17 cellular contexts compared by ENCODE assay signal in the genomic region with DNA sequence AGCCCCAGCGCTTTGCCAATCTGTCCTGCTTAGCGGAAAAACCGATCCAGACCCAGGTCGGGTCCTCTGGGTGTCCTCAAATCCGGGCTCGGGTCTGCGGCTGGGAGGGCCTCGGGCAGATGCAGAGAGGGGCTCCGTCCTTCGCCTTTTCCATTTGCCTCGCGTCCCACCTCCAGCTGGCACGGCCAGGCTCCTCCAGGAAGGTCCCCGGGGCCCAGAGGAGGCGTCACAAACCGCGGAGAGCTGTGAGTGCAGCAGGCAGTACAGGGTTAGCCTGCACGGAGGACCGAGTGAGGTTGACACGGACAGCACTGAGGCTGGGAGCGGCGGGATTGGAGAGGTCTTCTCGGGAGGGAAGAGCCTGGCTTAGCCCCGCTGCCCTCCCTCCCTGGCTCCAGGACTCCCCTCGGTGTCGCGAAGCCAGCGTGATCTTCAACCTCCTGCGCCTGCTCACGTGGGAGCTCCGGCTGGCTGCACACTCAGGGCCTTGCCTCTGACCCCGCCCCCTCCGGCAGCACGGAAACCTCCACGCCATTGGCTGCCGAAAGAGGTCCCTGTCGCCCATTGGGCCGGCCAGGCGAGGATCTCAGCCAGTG. TPM values are rescaled to one million over a fixed set of nuclear protein-coding genes. Genes with fewer than 3 reads are reported as not detected.
DNase-seq lines count a peak whose midpoint lies in the region; ATAC-seq and TF ChIP-seq lines count a peak whose summit lies in the region.
"Had no signal": no experiment of that assay in that cellular context is flagged by ENCODE, and none has a peak within 500 bp of the region (broad histone marks: within the 10 kb centered on the region; RNA-seq: fewer than 3 reads in every experiment).

No MANE protein-coding gene starts in this region.

- H3K9me3 ChIP-seq in parathyroid adenoma (ENCODE audit: control insufficient read depth, low read length), result no peaks in the 10 kb centered on the region

- no peak overlapping the region for H3K9ac ChIP-seq in parathyroid adenoma

- H3K79me2 ChIP-seq in parathyroid adenoma, result no peaks in the 10 kb centered on the region

- H3K27me3 ChIP-seq in H7 (ENCODE audit: control insufficient read depth, insufficient read depth, low read length) (peaks cover 49% of the 10 kb centered on the region), parathyroid adenoma (ENCODE audit: control insufficient read depth, insufficient read depth, low read length) (no peaks in the 10 kb centered on the region)

- ATAC-seq in activated naive CD8-positive, alpha-beta T cell treated with anti-CD3 and anti-CD28 coated beads, Interleukin-2, amount 10 ng/mL, durations not matched to agents 7 days and 5 days (ENCODE audit: low read depth), result peak; percentile 15
- ATAC-seq in activated naive CD8-positive, alpha-beta T cell treated with anti-CD3 and anti-CD28 coated beads, Interleukin-2, amount 50 U/mL, for 24 hours, result no peak
- ATAC-seq: PC-3; stimulated activated naive B cell treated with anti-CD40 and anti-IgM and Interleukin-4, amounts not matched to agents 10 μg/mL and 1 μg/mL and 100 μg/mL, for 72 hours had no signal

- H3K27me3 Mint-ChIP-seq in activated naive CD8-positive, alpha-beta T cell treated with anti-CD3 and anti-CD28 coated beads, Interleukin-2, amount 10 ng/mL, durations not matched to agents 7 days and 5 days, result peaks cover 49% of the 10 kb centered on the region
- peaks cover 38% of the 10 kb centered on the region for H3K27me3 Mint-ChIP-seq in activated naive CD8-positive, alpha-beta T cell treated with anti-CD3 and anti-CD28 coated beads, Interleukin-2, amount 50 U/mL, for 24 hours

- H3K4me1 Mint-ChIP-seq in activated naive CD8-positive, alpha-beta T cell treated with anti-CD3 and anti-CD28 coated beads, Interleukin-2, amount 10 ng/mL, durations not matched to agents 7 days and 5 days, result peaks cover 2% of the 10 kb centered on the region
- H3K4me1 Mint-ChIP-seq in activated naive CD8-positive, alpha-beta T cell treated with anti-CD3 and anti-CD28 coated beads, Interleukin-2, amount 50 U/mL, for 24 hours, result peaks cover 7% of the 10 kb centered on the region
- H3K4me1 Mint-ChIP-seq: activated CD4-positive, alpha-beta T cell treated with anti-CD3 and anti-CD28 coated beads, Interleukin-2, amount 10 ng/mL, durations not matched to agents 7 days and 5 days; CD14-positive monocyte had no signal

- DNase-seq in activated naive CD8-positive, alpha-beta T cell treated with anti-CD3 and anti-CD28 coated beads, Interleukin-2, amount 10 ng/mL, durations not matched to agents 7 days and 5 days, result no peak
- DNase-seq in activated naive CD8-positive, alpha-beta T cell treated with anti-CD3 and anti-CD28 coated beads, Interleukin-2, amount 50 U/mL, for 24 hours, result no peak
- DNase-seq in H7 (peak; percentile 82), cerebellar cortex (ENCODE audit: low spot score) (peak; percentile 18), globus pallidus (ENCODE audit: low spot score) (no peak), kidney glomerular epithelial cell (lab: John Stamatoyannopoulos, UW) (no peak), activated gamma-delta T cell treated with Interleukin-2 at 50 U/mL for 16 hours (no peak)
- DNase-seq: activated CD4-positive, alpha-beta T cell treated with anti-CD3 and anti-CD28 coated beads, Interleukin-2, amount 10 ng/mL, durations not matched to agents 7 days and 5 days; activated effector memory CD4-positive, alpha-beta T cell treated with Interleukin-2 at 50 U/mL for 16 hours; brain microvascular endothelial cell; effector memory CD8-positive, alpha-beta T cell; foreskin melanocyte; PC-3; stimulated activated naive B cell treated with anti-CD40 and anti-IgM and Interleukin-4, amounts not matched to agents 10 μg/mL and 1 μg/mL and 100 μg/mL, for 72 hours had no signal

- H3K4me2 ChIP-seq in parathyroid adenoma (ENCODE audit: low read length), result no peak overlapping the region

- H3K36me3 ChIP-seq in H7 (replicated peaks; ENCODE audit: control insufficient read depth, insufficient read depth, low read length), result no peaks in the 10 kb centered on the region
- no peaks in the 10 kb centered on the region for H3K36me3 ChIP-seq in parathyroid adenoma (ENCODE audit: control insufficient read depth, insufficient read depth, low read length)
- H3K36me3 ChIP-seq: brain microvascular endothelial cell had no signal

- no peaks in the 10 kb centered on the region for H3K9me3 Mint-ChIP-seq in activated naive CD8-positive, alpha-beta T cell treated with anti-CD3 and anti-CD28 coated beads, Interleukin-2, amount 10 ng/mL, durations not matched to agents 7 days and 5 days
- no peaks in the 10 kb centered on the region for H3K9me3 Mint-ChIP-seq in activated naive CD8-positive, alpha-beta T cell treated with anti-CD3 and anti-CD28 coated beads, Interleukin-2, amount 50 U/mL, for 24 hours
- H3K9me3 Mint-ChIP-seq: activated CD4-positive, alpha-beta T cell treated with anti-CD3 and anti-CD28 coated beads, Interleukin-2, amount 10 ng/mL, durations not matched to agents 7 days and 5 days; effector memory CD8-positive, alpha-beta T cell; stimulated activated naive B cell treated with anti-CD40 and anti-IgM and Interleukin-4, amounts not matched to agents 10 μg/mL and 1 μg/mL and 100 μg/mL, for 72 hours had no signal

- H3K36me3 Mint-ChIP-seq in activated naive CD8-positive, alpha-beta T cell treated with anti-CD3 and anti-CD28 coated beads, Interleukin-2, amount 10 ng/mL, durations not matched to agents 7 days and 5 days, result no peaks in the 10 kb centered on the region
- no peaks in the 10 kb centered on the region for H3K36me3 Mint-ChIP-seq in activated naive CD8-positive, alpha-beta T cell treated with anti-CD3 and anti-CD28 coated beads, Interleukin-2, amount 50 U/mL, for 24 hours (ENCODE audit: low read depth)
- H3K36me3 Mint-ChIP-seq: CD14-positive monocyte; stimulated activated naive B cell treated with anti-CD40 and anti-IgM and Interleukin-4, amounts not matched to agents 10 μg/mL and 1 μg/mL and 100 μg/mL, for 72 hours had no signal

- no peak overlapping the region for H3K4me3 Mint-ChIP-seq in activated naive CD8-positive, alpha-beta T cell treated with anti-CD3 and anti-CD28 coated beads, Interleukin-2, amount 10 ng/mL, durations not matched to agents 7 days and 5 days
- H3K4me3 Mint-ChIP-seq in activated naive CD8-positive, alpha-beta T cell treated with anti-CD3 and anti-CD28 coated beads, Interleukin-2, amount 50 U/mL, for 24 hours, result no peak overlapping the region
- H3K4me3 Mint-ChIP-seq: activated CD4-positive, alpha-beta T cell treated with anti-CD3 and anti-CD28 coated beads, Interleukin-2, amount 10 ng/mL, durations not matched to agents 7 days and 5 days; stimulated activated naive B cell treated with anti-CD40 and anti-IgM and Interleukin-4, amounts not matched to agents 10 μg/mL and 1 μg/mL and 100 μg/mL, for 72 hours had no signal

- TF ChIP-seq CTCF in parathyroid adenoma (IDR thresholded peaks at IDR 0.05), result no peak

- no peak overlapping the region for H3K27ac Mint-ChIP-seq in activated naive CD8-positive, alpha-beta T cell treated with anti-CD3 and anti-CD28 coated beads, Interleukin-2, amount 10 ng/mL, durations not matched to agents 7 days and 5 days
- H3K27ac Mint-ChIP-seq in activated naive CD8-positive, alpha-beta T cell treated with anti-CD3 and anti-CD28 coated beads, Interleukin-2, amount 50 U/mL, for 24 hours, result no peak overlapping the region
- H3K27ac Mint-ChIP-seq: activated CD4-positive, alpha-beta T cell treated with anti-CD3 and anti-CD28 coated beads, Interleukin-2, amount 10 ng/mL, durations not matched to agents 7 days and 5 days; CD14-positive monocyte; effector memory CD8-positive, alpha-beta T cell; stimulated activated naive B cell treated with anti-CD40 and anti-IgM and Interleukin-4, amounts not matched to agents 10 μg/mL and 1 μg/mL and 100 μg/mL, for 72 hours had no signal

- no peak overlapping the region for H3K27ac ChIP-seq in parathyroid adenoma
- H3K27ac ChIP-seq: brain microvascular endothelial cell had no signal

- H3K4me1 ChIP-seq in parathyroid adenoma, result no peaks in the 10 kb centered on the region

- peak overlapping the region; percentile 50 for H2AFZ ChIP-seq in parathyroid adenoma

- POLR2A ChIA-PET in activated naive CD8-positive, alpha-beta T cell treated with anti-CD3 and anti-CD28 coated beads, Interleukin-2, amount 10 ng/mL, durations not matched to agents 7 days and 5 days (lab: Charles Lee), result no interaction called here

- H3K4me3 ChIP-seq in H7 (ENCODE audit: insufficient read depth, low read depth, low read length) (peak overlapping the region; percentile 9; the same call in 1 of the 2 replicates), parathyroid adenoma (ENCODE audit: low read depth, low read length) (no peak overlapping the region)

RNA-seq across cellular contexts. Expression of gene IFNL2, which starts 2.8 kb away (rescaled TPM):
- total RNA-seq in activated naive CD8-positive, alpha-beta T cell treated with anti-CD3 and anti-CD28 coated beads, Interleukin-2, amount 10 ng/mL, durations not matched to agents 7 days and 5 days, result not detected
- not detected in 2 replicates for total RNA-seq in H7 (2014; rRNA removed; shearing (Covaris generic))
- total RNA-seq: activated CD4-positive, alpha-beta T cell treated with anti-CD3 and anti-CD28 coated beads, Interleukin-2, amount 10 ng/mL, durations not matched to agents 7 days and 5 days; PC-3; pulmonary artery endothelial cell had no signal

RNA-seq across cellular contexts. Expression of gene IFNL4, which starts 16.8 kb away (rescaled TPM):
- total RNA-seq in activated naive CD8-positive, alpha-beta T cell treated with anti-CD3 and anti-CD28 coated beads, Interleukin-2, amount 10 ng/mL, durations not matched to agents 7 days and 5 days, result not detected
- total RNA-seq in H7 (2014; rRNA removed; shearing (Covaris generic)), result not detected in 2 replicates
- total RNA-seq: activated CD4-positive, alpha-beta T cell treated with anti-CD3 and anti-CD28 coated beads, Interleukin-2, amount 10 ng/mL, durations not matched to agents 7 days and 5 days; PC-3; pulmonary artery endothelial cell had no signal

RNA-seq across cellular contexts. Expression of gene IFNL3, which starts 20.6 kb away (rescaled TPM):
- not detected for total RNA-seq in activated naive CD8-positive, alpha-beta T cell treated with anti-CD3 and anti-CD28 coated beads, Interleukin-2, amount 10 ng/mL, durations not matched to agents 7 days and 5 days
- total RNA-seq in H7 (2014; rRNA removed; shearing (Covaris generic)), result not detected in 2 replicates
- total RNA-seq: activated CD4-positive, alpha-beta T cell treated with anti-CD3 and anti-CD28 coated beads, Interleukin-2, amount 10 ng/mL, durations not matched to agents 7 days and 5 days; PC-3; pulmonary artery endothelial cell had no signal

RNA-seq across cellular contexts. Expression of gene IFNL1, which starts 30.8 kb away (rescaled TPM):
- not detected for total RNA-seq in activated naive CD8-positive, alpha-beta T cell treated with anti-CD3 and anti-CD28 coated beads, Interleukin-2, amount 10 ng/mL, durations not matched to agents 7 days and 5 days
- total RNA-seq in H7 (2014; rRNA removed; shearing (Covaris generic)), result not detected in 2 replicates
- total RNA-seq: activated CD4-positive, alpha-beta T cell treated with anti-CD3 and anti-CD28 coated beads, Interleukin-2, amount 10 ng/mL, durations not matched to agents 7 days and 5 days; PC-3; pulmonary artery endothelial cell had no signal

RNA-seq across cellular contexts. Expression of gene LRFN1, which starts 55.2 kb away (rescaled TPM):
- 1 to 10 TPM; 9.2 to 9.4 TPM for total RNA-seq in activated naive CD8-positive, alpha-beta T cell treated with anti-CD3 and anti-CD28 coated beads, Interleukin-2, amount 10 ng/mL, durations not matched to agents 7 days and 5 days
- total RNA-seq in H7 (2014; rRNA removed; shearing (Covaris generic)), result 1.9 and 2.4 TPM in 2 replicates

Comparison
In these comparisons a context has a peak if more than half of its experiments do, and no peak if none do; other contexts are left out.
1. DNase-seq: peak in H7 (single experiment) and cerebellar cortex (single experiment); none in activated naive CD8-positive, alpha-beta T cell treated with anti-CD3 and anti-CD28 coated beads, Interleukin-2, amount 10 ng/mL, durations not matched to agents 7 days and 5 days (single experiment), activated naive CD8-positive, alpha-beta T cell treated with anti-CD3 and anti-CD28 coated beads, Interleukin-2, amount 50 U/mL, for 24 hours (single experiment), globus pallidus (single experiment), kidney glomerular epithelial cell (single experiment) and activated gamma-delta T cell treated with Interleukin-2 at 50 U/mL for 16 hours (single experiment).